ENCODE assay signal across 8 cellular contexts in the genomic region with DNA sequence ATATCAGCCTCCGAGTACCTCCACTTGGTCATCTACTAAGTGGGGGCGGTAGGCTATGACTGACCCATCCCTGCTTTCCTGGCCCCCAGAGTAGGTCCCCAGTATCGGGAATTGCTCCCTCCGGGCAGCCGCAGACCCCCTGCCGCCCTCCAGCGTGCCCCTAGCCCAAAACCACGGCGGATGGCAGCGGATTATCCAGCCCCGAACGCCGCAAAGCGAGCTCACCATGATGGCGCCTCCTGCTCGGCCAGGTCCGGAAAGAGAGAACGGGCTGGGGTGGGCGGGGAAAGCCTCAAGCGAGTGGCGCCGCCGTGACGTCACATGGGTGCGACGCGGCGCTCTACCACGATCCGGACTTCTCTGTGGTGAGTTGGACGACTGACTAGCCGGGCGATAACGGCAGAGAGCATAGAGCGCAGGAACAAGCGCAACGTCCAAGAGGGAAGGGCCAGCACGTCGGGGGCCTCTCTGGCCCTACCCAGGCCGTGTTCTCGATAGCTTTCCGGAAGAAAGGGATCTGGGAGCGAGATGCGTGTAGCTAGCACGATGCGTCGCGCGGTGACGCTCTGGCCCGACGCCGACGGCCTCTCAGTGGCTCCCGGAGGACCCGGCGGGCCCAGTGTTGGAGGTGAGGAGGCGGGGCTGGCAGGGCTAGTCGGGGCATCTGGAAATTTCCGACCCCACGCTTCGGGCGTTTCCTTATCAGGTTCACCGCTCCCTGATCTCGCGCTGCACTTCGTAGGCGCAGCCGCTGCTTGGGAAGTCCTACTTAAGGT. TPM values are rescaled to one million over a fixed set of nuclear protein-coding genes. Genes with fewer than 3 reads are reported as not detected.
DNase-seq lines count a peak whose midpoint lies in the region; ATAC-seq and TF ChIP-seq lines count a peak whose summit lies in the region.

A gene (minus strand): TSS at position 263 of the 776 bp plus-strand sequence. CDS start 35 bp downstream, at position 228.
A gene with protein sequence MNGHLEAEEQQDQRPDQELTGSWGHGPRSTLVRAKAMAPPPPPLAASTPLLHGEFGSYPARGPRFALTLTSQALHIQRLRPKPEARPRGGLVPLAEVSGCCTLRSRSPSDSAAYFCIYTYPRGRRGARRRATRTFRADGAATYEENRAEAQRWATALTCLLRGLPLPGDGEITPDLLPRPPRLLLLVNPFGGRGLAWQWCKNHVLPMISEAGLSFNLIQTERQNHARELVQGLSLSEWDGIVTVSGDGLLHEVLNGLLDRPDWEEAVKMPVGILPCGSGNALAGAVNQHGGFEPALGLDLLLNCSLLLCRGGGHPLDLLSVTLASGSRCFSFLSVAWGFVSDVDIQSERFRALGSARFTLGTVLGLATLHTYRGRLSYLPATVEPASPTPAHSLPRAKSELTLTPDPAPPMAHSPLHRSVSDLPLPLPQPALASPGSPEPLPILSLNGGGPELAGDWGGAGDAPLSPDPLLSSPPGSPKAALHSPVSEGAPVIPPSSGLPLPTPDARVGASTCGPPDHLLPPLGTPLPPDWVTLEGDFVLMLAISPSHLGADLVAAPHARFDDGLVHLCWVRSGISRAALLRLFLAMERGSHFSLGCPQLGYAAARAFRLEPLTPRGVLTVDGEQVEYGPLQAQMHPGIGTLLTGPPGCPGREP (plus strand): TSS at position 591 of the 776 bp plus-strand sequence. CDS start 1,009 bp downstream, outside the sequence.

- no peaks in the 10 kb centered on the region for H3K27me3 Mint-ChIP-seq in activated naive CD8-positive, alpha-beta T cell treated with anti-CD3 and anti-CD28 coated beads, Interleukin-2, amount 10 ng/mL, durations not matched to agents 7 days and 5 days

- WGBS in ovary, 3 donors = 0 to 1% (median 0%) methylated on average over 59 to 69 of the region's 69 CpGs
- WGBS in thyroid gland, 2 donors = 0 to 1% methylated on average over 8 to 63 of the region's 69 CpGs

- peak; percentile 98 for DNase-seq in NCI-H128 (lab: John Stamatoyannopoulos, UW; ENCODE audit: unreplicated experiment)
- DNase-seq in activated naive CD8-positive, alpha-beta T cell treated with anti-CD3 and anti-CD28 coated beads, Interleukin-2, amount 10 ng/mL, durations not matched to agents 7 days and 5 days = peak; percentile 96
- DNase-seq in head of caudate nucleus = peak; percentile 96 to 100 (median 98)
- DNase-seq in ovary = peak; percentile 96 to 98 (median 98)
- peak; percentile 98 to 99 for DNase-seq in thyroid gland

- H3K36me3 ChIP-seq in SU-DHL-6 (ENCODE audit: low read length) (peaks cover 16% of the 10 kb centered on the region), ovary (no peaks in the 10 kb centered on the region), thyroid gland (peaks cover 25 to 26% of the 10 kb centered on the region in 2 donors)

- peaks cover 26% of the 10 kb centered on the region for H3F3A ChIP-seq in SU-DHL-6 (ENCODE audit: insufficient read depth)

- no peak for TF ChIP-seq CTCF in SU-DHL-6 (IDR thresholded peaks at IDR 0.05; ENCODE audit: insufficient read depth, low read length, poor library complexity, severe bottlenecking)
- TF ChIP-seq CTCF in ovary (IDR thresholded peaks at IDR 0.05) = peak in 2 of 3 donors; percentile 33
- TF ChIP-seq CTCF in thyroid gland (IDR thresholded peaks at IDR 0.05) = no peak

- H3K4me1 Mint-ChIP-seq in activated naive CD8-positive, alpha-beta T cell treated with anti-CD3 and anti-CD28 coated beads, Interleukin-2, amount 10 ng/mL, durations not matched to agents 7 days and 5 days = peaks cover 39% of the 10 kb centered on the region

- H3K4me1 ChIP-seq in ovary (ENCODE audit: insufficient read depth) (peaks cover 7% of the 10 kb centered on the region), thyroid gland (peaks cover 21 to 35% of the 10 kb centered on the region in 2 donors)

- H3K9me3 ChIP-seq in SU-DHL-6 (ENCODE audit: insufficient read depth, low read length) (no peaks in the 10 kb centered on the region), ovary (no peaks in the 10 kb centered on the region), thyroid gland (no peaks in the 10 kb centered on the region)

- H3K36me3 Mint-ChIP-seq in activated naive CD8-positive, alpha-beta T cell treated with anti-CD3 and anti-CD28 coated beads, Interleukin-2, amount 10 ng/mL, durations not matched to agents 7 days and 5 days = peaks cover 31% of the 10 kb centered on the region

- ATAC-seq in HG02678 (IDR thresholded peaks at IDR 0.05; ENCODE audit: unreplicated experiment) = peak; percentile 85
- peak; percentile 81 for ATAC-seq in activated naive CD8-positive, alpha-beta T cell treated with anti-CD3 and anti-CD28 coated beads, Interleukin-2, amount 10 ng/mL, durations not matched to agents 7 days and 5 days (ENCODE audit: low read depth)

- intact Hi-C loops in head of caudate nucleus (cut with DNase I) = no loop called here
- intact Hi-C loops in ovary (cut with DNase I) = loop anchor here in 2 of 4 donors (10.0 kb wide), 2 partner anchors 134 to 294 kb away; a partner anchor contains a TSS
- intact Hi-C loops in thyroid gland (cut with DNase I) = no loop called here

- H3K4me2 ChIP-seq in SU-DHL-6 (ENCODE audit: low read depth, low read length, poor library complexity, severe bottlenecking) = peak within 1 kb of the TSS; percentile 92

- H2AFZ ChIP-seq in SU-DHL-6 (ENCODE audit: low read depth, low read length, severe bottlenecking) = peak within 1 kb of the TSS; percentile 29

- no peaks in the 10 kb centered on the region for H3K9me2 ChIP-seq in SU-DHL-6 (replicated peaks; ENCODE audit: insufficient read depth, low read length)

- H3K9ac ChIP-seq in SU-DHL-6 (ENCODE audit: low read length) = peak within 1 kb of the TSS; percentile 92

- no peaks in the 10 kb centered on the region for H3K9me3 Mint-ChIP-seq in activated naive CD8-positive, alpha-beta T cell treated with anti-CD3 and anti-CD28 coated beads, Interleukin-2, amount 10 ng/mL, durations not matched to agents 7 days and 5 days

- TF ChIP-seq EP300 in ovary (IDR thresholded peaks at IDR 0.05) = peak; percentile 70

- H3K4me3 Mint-ChIP-seq in activated naive CD8-positive, alpha-beta T cell treated with anti-CD3 and anti-CD28 coated beads, Interleukin-2, amount 10 ng/mL, durations not matched to agents 7 days and 5 days = peak within 1 kb of the TSS; percentile 95

- peak within 1 kb of the TSS; percentile 77 for H3K27ac ChIP-seq in SU-DHL-6 (ENCODE audit: low read depth, low read length)
- H3K27ac ChIP-seq in ovary = peak within 1 kb of the TSS; percentile 54 to 91
- H3K27ac ChIP-seq in thyroid gland = peak within 1 kb of the TSS; percentile 91 to 99 (median 97)

- H3K4me3 ChIP-seq in SU-DHL-6 (ENCODE audit: insufficient read depth, low read length, poor library complexity, severe bottlenecking) (peak within 1 kb of the TSS; percentile 79), ovary (peak within 1 kb of the TSS; percentile 74), thyroid gland (replicated peaks in 1 of 3) (peak within 1 kb of the TSS; percentile 58 to 88 (median 81))

- no peaks in the 10 kb centered on the region for H3K27me3 ChIP-seq in SU-DHL-6 (ENCODE audit: low read length)
- H3K27me3 ChIP-seq in ovary = no peaks in the 10 kb centered on the region
- H3K27me3 ChIP-seq in thyroid gland = no peaks in the 10 kb centered on the region

- peaks cover 45% of the 10 kb centered on the region for H3K79me2 ChIP-seq in SU-DHL-6 (ENCODE audit: insufficient read depth, low read length)

- peaks cover 14% of the 10 kb centered on the region for H4K20me1 ChIP-seq in SU-DHL-6 (ENCODE audit: low read depth, low read length)

- TF ChIP-seq POLR2A in GM10847 (IDR thresholded peaks at IDR 0.05; ENCODE audit: extremely low read depth, insufficient read length) = peak; percentile 99
- peak; percentile 91 for TF ChIP-seq POLR2A in ovary (IDR thresholded peaks at IDR 0.05)
- TF ChIP-seq POLR2A in thyroid gland (IDR thresholded peaks at IDR 0.05) = peak in 1 of 2 donors; percentile 84

- H3K27ac Mint-ChIP-seq in activated naive CD8-positive, alpha-beta T cell treated with anti-CD3 and anti-CD28 coated beads, Interleukin-2, amount 10 ng/mL, durations not matched to agents 7 days and 5 days = peak within 1 kb of the TSS; percentile 98

- POLR2A ChIA-PET in activated naive CD8-positive, alpha-beta T cell treated with anti-CD3 and anti-CD28 coated beads, Interleukin-2, amount 10 ng/mL, durations not matched to agents 7 days and 5 days (lab: Charles Lee) = interaction anchor here (0.6 to 3.1 kb wide), 20 partner anchors 9 to 1284 kb away, joined by 3 to 37 read pairs (median 5); a partner anchor contains a TSS

RNA-seq across cellular contexts. Expression of the first gene that starts in this region (rescaled TPM):
- total RNA-seq in activated naive CD8-positive, alpha-beta T cell treated with anti-CD3 and anti-CD28 coated beads, Interleukin-2, amount 10 ng/mL, durations not matched to agents 7 days and 5 days = 1,000 to 10,000 TPM; 1,565 to 1,587 TPM
- total RNA-seq in ovary (1,000 to 10,000 TPM; 2,699 to 8,435 (median 3,584) TPM), thyroid gland (1,000 to 10,000 TPM; 1,845 to 2,426 (median 1,951) TPM)
- polyA plus RNA-seq in ovary = 1,000 to 10,000 TPM; 1,780 to 6,110 TPM

RNA-seq across cellular contexts. Expression of the second gene that starts in this region (rescaled TPM):
- total RNA-seq in activated naive CD8-positive, alpha-beta T cell treated with anti-CD3 and anti-CD28 coated beads, Interleukin-2, amount 10 ng/mL, durations not matched to agents 7 days and 5 days = 10 to 100 TPM; 31.4 to 31.8 TPM
- 10 to 100 TPM; 12.3 to 37.2 (median 27.0) TPM for total RNA-seq in ovary
- 10 to 100 TPM in 1 of 2 donors, 1 to 10 TPM in 1; 2.9 to 24.5 TPM for polyA plus RNA-seq in ovary
- 10 to 100 TPM; 17.1 to 45.4 (median 31.4) TPM for total RNA-seq in thyroid gland

Comparison
In these comparisons a context has a peak if more than half of its experiments do, and no peak if none do; other contexts are left out.
1. Peak in every context shown above with its lines: DNase-seq, ATAC-seq, H3K4me3 ChIP-seq and H3K27ac ChIP-seq.
2. CTCF ChIP-seq: peak in ovary (2 of 3); none in SU-DHL-6 (single experiment) and thyroid gland (0 of 6).